In the genomic region with DNA sequence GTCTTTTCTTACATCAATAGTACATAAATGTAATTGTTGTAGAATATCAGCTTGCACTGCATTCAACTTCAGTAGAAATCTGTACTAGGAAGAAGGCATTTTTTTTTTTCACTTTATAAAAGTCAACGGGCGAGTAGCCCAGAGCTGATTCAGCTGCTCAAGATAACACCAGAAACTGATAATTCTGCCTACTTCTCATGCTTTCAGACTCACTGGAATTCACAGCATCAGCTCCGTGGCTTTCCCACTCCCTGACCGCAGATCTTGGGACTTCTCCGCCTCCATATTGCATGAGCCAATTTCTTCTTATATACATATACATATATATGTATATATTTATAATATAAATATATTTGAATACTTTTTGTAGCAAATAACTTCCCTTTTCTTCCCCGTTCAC, we compare ENCODE assay signal across 16 cellular contexts.
DNase-seq lines count a peak whose midpoint lies in the region; ATAC-seq, FAIRE-seq and TF ChIP-seq lines count a peak whose summit lies in the region.
"Had no signal": no experiment of that assay in that cellular context is flagged by ENCODE, and none has a peak within 500 bp of the region (broad histone marks: within the 10 kb centered on the region; RNA-seq: fewer than 3 reads in every experiment).

No MANE protein-coding gene starts in this region.

- TF ChIP-seq CTCF in fibroblast of villous mesenchyme (IDR thresholded peaks at IDR 0.05; ENCODE audit: insufficient read depth, low read depth, low read length): no peak

- H3K9ac ChIP-seq in skeletal muscle satellite cell (ENCODE audit: low read depth, low read length): no peak overlapping the region

- H3K27me3 ChIP-seq in skeletal muscle satellite cell (ENCODE audit: control insufficient read depth, insufficient read depth, low read length): peaks cover 3% of the 10 kb centered on the region

- ATAC-seq in HG02798 (IDR thresholded peaks at IDR 0.05; ENCODE audit: poor library complexity, unreplicated experiment): no peak
- ATAC-seq: activated naive CD8-positive, alpha-beta T cell treated with anti-CD3 and anti-CD28 coated beads, Interleukin-2, amount 50 U/mL, for 24 hours; GM12878 had no signal

- H3K9me3 ChIP-seq in skeletal muscle satellite cell (replicated peaks; ENCODE audit: low read length): no peaks in the 10 kb centered on the region

- H3K4me1 ChIP-seq in skeletal muscle satellite cell (ENCODE audit: control insufficient read depth, insufficient read depth, low read length): peaks cover 27% of the 10 kb centered on the region

- DNase-seq in GM03348 (ENCODE audit: low spot score) (peak; percentile 64), RCC 7860 (ENCODE audit: low spot score) (peak; percentile 10), fibroblast of villous mesenchyme (ENCODE audit: low read depth) (peak; percentile 68), NCI-H2029 treated with DMSO at 0.1 percent for 48 hours (lab: John Stamatoyannopoulos, UW) (no peak)
- DNase-seq in NK-92 treated with Interleukin-12 subunit alpha and Interleukin-12 subunit beta, amount 100 ng/mL, for 24 hours (lab: John Stamatoyannopoulos, UW): no peak
- DNase-seq: activated naive CD8-positive, alpha-beta T cell treated with anti-CD3 and anti-CD28 coated beads, Interleukin-2, amount 50 U/mL, for 24 hours; activated T-cell treated with anti-CD3 and anti-CD28 coated beads for 4 hours; islet precursor cell; MM.1S; naive B cell; substantia nigra had no signal

- H3K36me3 ChIP-seq in skeletal muscle satellite cell (ENCODE audit: insufficient read depth, low read length): no peaks in the 10 kb centered on the region

- FAIRE-seq in RCC 7860 (lab: Jason Lieb, UNC): no peak
- FAIRE-seq: GM12878 had no signal

- H3K4me2 ChIP-seq in skeletal muscle satellite cell (ENCODE audit: low read length): peak overlapping the region; percentile 31

- H3K4me3 ChIP-seq in fibroblast of villous mesenchyme (ENCODE audit: low read depth, low read length): no peak overlapping the region
- H3K4me3 ChIP-seq in skeletal muscle satellite cell (ENCODE audit: low read length): no peak overlapping the region
- H3K4me3 ChIP-seq: dorsolateral prefrontal cortex, GM12878, SK-N-MC had no signal

Comparison
In these comparisons a context has a peak if more than half of its experiments do, and no peak if none do; other contexts are left out.
1. DNase-seq: peak in GM03348 (single experiment), RCC 7860 (single experiment) and fibroblast of villous mesenchyme (single experiment); none in NK-92 treated with Interleukin-12 subunit alpha and Interleukin-12 subunit beta, amount 100 ng/mL, for 24 hours (single experiment) and NCI-H2029 treated with DMSO at 0.1 percent for 48 hours (single experiment).